22 cellular contexts compared by ENCODE assay signal in the genomic region with DNA sequence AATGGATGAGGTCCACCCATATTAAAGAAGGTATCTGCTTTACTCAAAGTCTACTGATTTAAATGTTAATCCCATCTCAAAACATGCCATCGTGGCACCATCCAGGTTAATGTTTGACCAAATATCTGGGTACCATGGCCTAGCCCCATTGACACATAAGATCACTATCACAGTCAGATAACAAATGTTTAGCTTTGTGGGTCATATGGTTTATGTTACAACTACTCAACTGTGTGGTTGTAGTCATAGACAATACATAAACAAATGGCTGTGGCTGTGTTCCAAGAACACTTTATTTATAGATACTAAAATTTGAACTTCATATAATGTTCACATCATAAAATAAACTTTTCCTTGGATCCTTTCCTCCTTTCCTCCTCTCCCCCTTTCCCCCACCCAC.
"Had no signal": no experiment of that assay in that cellular context is flagged by ENCODE, and none has a peak within 500 bp of the region (broad histone marks: within the 10 kb centered on the region; RNA-seq: fewer than 3 reads in every experiment).

No MANE protein-coding gene starts in this region.

- DNase-seq: activated CD4-positive, alpha-beta T cell treated with anti-CD3 and anti-CD28 coated beads, Interleukin-2, amount 10 ng/mL, durations not matched to agents 24 days and 14 days; activated CD8-positive, alpha-beta memory T cell treated with anti-CD3 and anti-CD28 coated beads, Interleukin-2, amount 10 ng/mL, durations not matched to agents 7 days and 5 days; activated CD8-positive, alpha-beta T cell treated with anti-CD3 and anti-CD28 coated beads for 36 hours; activated effector memory CD4-positive, alpha-beta T cell treated with anti-CD3 and anti-CD28 coated beads, Interleukin-2, amount 50 U/mL, for 16 hours; activated naive CD4-positive, alpha-beta T cell treated with anti-CD3 and anti-CD28 coated beads, Interleukin-2, amount 10 ng/mL, durations not matched to agents 7 days and 5 days; activated naive CD8-positive, alpha-beta T cell treated with anti-CD3 and anti-CD28 coated beads, Interleukin-2, amount 50 U/mL, for 24 hours; activated T-cell treated with anti-CD3 and anti-CD28 coated beads for 4 hours; central memory CD4-positive, alpha-beta T cell; esophagus squamous epithelium; head of caudate nucleus; kidney; left lung; midbrain; natural killer cell; retina; stimulated activated CD4-positive, alpha-beta T cell treated with anti-CD3 and anti-CD28 coated beads, Interleukin-2, amount 100 ng/mL, for 48 hours; stimulated activated CD8-positive, alpha-beta memory T cell treated with anti-CD3 and anti-CD28 coated beads, Interleukin-4, amount 100 ng/mL, for 48 hours; stimulated activated naive B cell treated with anti-CD40 and anti-IgM and Interleukin-4, amounts not matched to agents 10 μg/mL and 1 μg/mL and 100 μg/mL, for 72 hours; upper lobe of right lung had no signal

- H3K4me3 ChIP-seq: dorsolateral prefrontal cortex, esophagus squamous epithelium, gastroesophageal sphincter, left lung, upper lobe of right lung had no signal

- ATAC-seq: activated CD4-positive, CD25-positive, alpha-beta regulatory T cell treated with anti-CD3 and anti-CD28 coated beads, Interleukin-2, amount 50 U/mL, for 24 hours; activated CD8-positive, alpha-beta memory T cell treated with anti-CD3 and anti-CD28 coated beads, Interleukin-2, amount 10 ng/mL, durations not matched to agents 7 days and 5 days; activated CD8-positive, alpha-beta T cell treated with anti-CD3 and anti-CD28 coated beads for 36 hours; activated naive CD8-positive, alpha-beta T cell treated with anti-CD3 and anti-CD28 coated beads, Interleukin-2, amount 50 U/mL, for 24 hours; gastroesophageal sphincter; left lung; natural killer cell; stimulated activated naive B cell treated with anti-CD40 and anti-IgM and Interleukin-4, amounts not matched to agents 10 μg/mL and 1 μg/mL and 100 μg/mL, for 72 hours; upper lobe of right lung had no signal

- H3K4me1 ChIP-seq: esophagus squamous epithelium, left lung, upper lobe of right lung had no signal

- H3K27ac ChIP-seq: esophagus squamous epithelium, gastroesophageal sphincter, left lung, upper lobe of right lung had no signal

- H3K36me3 ChIP-seq: esophagus squamous epithelium, gastroesophageal sphincter, left lung, upper lobe of right lung had no signal

- H3K9me3 ChIP-seq: esophagus squamous epithelium, gastroesophageal sphincter, upper lobe of right lung had no signal

- H3K27me3 ChIP-seq: dorsolateral prefrontal cortex, esophagus squamous epithelium, gastroesophageal sphincter, left lung, upper lobe of right lung had no signal
